In genomic region chr1:65165269-65166002, GRCh38 we compare ENCODE assay signal across 9 cellular contexts. TPM values are rescaled to one million over a fixed set of nuclear protein-coding genes. Genes with fewer than 3 reads are reported as not detected.
A peak's percentile ranks its signal among the peaks of the same experiment; 100 is the strongest.
DNase-seq lines count a peak whose midpoint lies in the region; ATAC-seq, FAIRE-seq and TF ChIP-seq lines count a peak whose summit lies in the region.
"Had no signal": no experiment of that assay in that cellular context is flagged by ENCODE, and none has a peak within 500 bp of the region (broad histone marks: within the 10 kb centered on the region; RNA-seq: fewer than 3 reads in every experiment).

No MANE protein-coding gene starts in this region.

- POLR2A ChIA-PET in A673 (lab: Charles Lee; ENCODE audit: low non-redundant PET), result no interaction called here

- TF ChIP-seq POLR2A in GM12892 (IDR thresholded peaks at IDR 0.05; ENCODE audit: low read depth, low read length) (no peak), tibial nerve (IDR thresholded peaks at IDR 0.05) (no peak)

- intact Hi-C loops in left cardiac atrium (cut with DNase I) (no loop called here), A673 (cut with micrococcal nuclease; ENCODE audit: unreplicated experiment) (no loop called here)

- FAIRE-seq in GM12892 (lab: Jason Lieb, UNC), result peak; percentile 84

- WGBS in tibial nerve, 2 donors, result 75 to 77% methylated on average over 5 of the region's 5 CpGs

- H3K9me3 ChIP-seq in A673 (ENCODE audit: low read depth, low read length, poor library complexity, severe bottlenecking), result no peaks in the 10 kb centered on the region
- H3K9me3 ChIP-seq in tibial nerve, result no peaks in the 10 kb centered on the region

- no peak for TF ChIP-seq EP300 in tibial nerve (IDR thresholded peaks at IDR 0.05)

- CTCF ChIA-PET in A673 (lab: Charles Lee), result no interaction called here

- BruUV-seq in A673 (replicated peaks; lab: Mats Ljungman, UMichigan), result no TSS peak

- H3K4me3 ChIP-seq in A673 (ENCODE audit: low read depth, low read length, poor library complexity, severe bottlenecking) (no peak overlapping the region), tibial nerve (no peak overlapping the region)

- ATAC-seq in GM21717 (IDR thresholded peaks at IDR 0.05; ENCODE audit: unreplicated experiment) (peak; percentile 85), left cardiac atrium (peak in 1 of 2 donors; percentile 57)

- no peak for TF ChIP-seq CTCF in A673 (conservative IDR thresholded peaks at IDR 0.05; ENCODE audit: low read depth, low read length)
- TF ChIP-seq CTCF in tibial nerve (IDR thresholded peaks at IDR 0.05), result no peak

- H3K36me3 ChIP-seq in A673 (ENCODE audit: insufficient read depth, low read length, poor library complexity, severe bottlenecking), result no peaks in the 10 kb centered on the region
- no peaks in the 10 kb centered on the region for H3K36me3 ChIP-seq in tibial nerve

- H3K27ac ChIP-seq in A673 (ENCODE audit: low read depth, low read length, poor library complexity, severe bottlenecking), result no peak overlapping the region
- H3K27ac ChIP-seq in tibial nerve, result no peak overlapping the region

- no peak for DNase-seq in GM12892 (ENCODE audit: insufficient read length)
- peak in 68 of 76 experiments; percentile 16 to 90 (median 69) for DNase-seq in HUDEP-2 (lab: John Stamatoyannopoulos, UW; ENCODE audit: unreplicated experiment in 76 of 76)
- DNase-seq in left cardiac atrium, result peak; percentile 35
- DNase-seq in A673 (ENCODE audit: low spot score), result no peak
- no peak for DNase-seq in HPDE6-E6E7 (ENCODE audit: extremely low spot score)
- no peak for DNase-seq in tibial nerve (ENCODE audit: low spot score in 2 of 2)
- no peak for DNase-seq in middle frontal gyrus (ENCODE audit: extremely low spot score, low spot score)
- DNase-seq: activated CD4-positive, alpha-beta T cell treated with anti-CD3 and anti-CD28 coated beads, Interleukin-2, amount 50 U/mL, for 1 hour had no signal

- H3K4me1 ChIP-seq in A673 (ENCODE audit: insufficient read depth, low read length, poor library complexity, severe bottlenecking) (no peaks in the 10 kb centered on the region), tibial nerve (peaks cover 0 to 8% (median 3%) of the 10 kb centered on the region in 4 donors)

- no peaks in the 10 kb centered on the region for H3K27me3 ChIP-seq in A673 (replicated peaks; ENCODE audit: insufficient read depth, low read depth, low read length, poor library complexity)
- no peaks in the 10 kb centered on the region for H3K27me3 ChIP-seq in tibial nerve

RNA-seq across cellular contexts. Expression of gene AK4, which starts 17.4 kb away (rescaled TPM):
- polyA plus RNA-seq in GM12892 (2012; ENCODE audit: missing spikeins), result 157 TPM
- total RNA-seq in left cardiac atrium (10 to 100 TPM; 79.7 to 81.3 TPM), A673 (2021) (5.5 and 11.1 TPM in 2 replicates), tibial nerve (10 to 100 TPM; 16.1 to 24.9 (median 19.5) TPM)

Comparison
In these comparisons a context has a peak if more than half of its experiments do, and no peak if none do; other contexts are left out.
1. DNase-seq: peak in HUDEP-2 (68 of 76) and left cardiac atrium (single experiment); none in GM12892 (single experiment), A673 (single experiment), HPDE6-E6E7 (single experiment), tibial nerve (0 of 2) and middle frontal gyrus (single experiment).